31 cellular contexts compared by ENCODE assay signal in the genomic region with DNA sequence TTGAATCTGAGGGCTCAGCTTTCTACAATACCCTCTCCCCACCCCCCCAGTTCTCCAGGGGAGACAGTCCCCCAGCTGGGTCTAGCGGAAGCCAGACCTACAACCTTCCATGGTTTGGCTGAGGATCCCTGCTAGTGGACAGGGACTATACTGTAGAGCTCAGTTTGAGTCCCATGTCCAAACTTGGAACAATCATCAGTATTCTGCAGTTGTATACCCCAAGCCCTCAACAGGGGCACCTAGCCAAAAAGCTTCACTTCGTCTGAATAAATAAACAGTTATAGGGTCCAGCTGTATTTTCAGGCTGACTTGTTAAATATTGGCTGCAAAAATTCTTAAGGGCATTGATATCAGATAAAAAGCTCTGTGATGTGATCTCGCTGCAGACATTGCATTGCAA. TPM values are rescaled to one million over a fixed set of nuclear protein-coding genes. Genes with fewer than 3 reads are reported as not detected.
"Had no signal": no experiment of that assay in that cellular context is flagged by ENCODE, and none has a peak within 500 bp of the region (broad histone marks: within the 10 kb centered on the region; RNA-seq: fewer than 3 reads in every experiment).

No MANE protein-coding gene starts in this region.

- H3K36me3 Mint-ChIP-seq: activated naive CD4-positive, alpha-beta T cell treated with anti-CD3 and anti-CD28 coated beads, Interleukin-2, amount 10 ng/mL, durations not matched to agents 7 days and 5 days; activated naive CD8-positive, alpha-beta T cell treated with anti-CD3 and anti-CD28 coated beads, Interleukin-2, amount 10 ng/mL, durations not matched to agents 7 days and 5 days; memory B cell; naive thymus-derived CD8-positive, alpha-beta T cell; stimulated activated memory B cell treated with anti-CD40 and anti-IgM and Interleukin-4, amounts not matched to agents 10 μg/mL and 1 μg/mL and 100 μg/mL, for 72 hours had no signal

- H3K27me3 Mint-ChIP-seq: stimulated activated memory B cell treated with anti-CD40 and anti-IgM and Interleukin-4, amounts not matched to agents 10 μg/mL and 1 μg/mL and 100 μg/mL, for 72 hours had no signal

- H3K9ac ChIP-seq: neural progenitor cell had no signal

- FAIRE-seq: endometrium, small intestine had no signal

- H3K27ac Mint-ChIP-seq: activated naive CD4-positive, alpha-beta T cell treated with anti-CD3 and anti-CD28 coated beads, Interleukin-2, amount 10 ng/mL, durations not matched to agents 7 days and 5 days; activated naive CD8-positive, alpha-beta T cell treated with anti-CD3 and anti-CD28 coated beads, Interleukin-2, amount 10 ng/mL, durations not matched to agents 7 days and 5 days; memory B cell; naive thymus-derived CD8-positive, alpha-beta T cell; neural progenitor cell; stimulated activated memory B cell treated with anti-CD40 and anti-IgM and Interleukin-4, amounts not matched to agents 10 μg/mL and 1 μg/mL and 100 μg/mL, for 72 hours; stimulated activated naive CD8-positive, alpha-beta T cell treated with anti-CD3 and anti-CD28 coated beads, Interleukin-15, amount 100 ng/mL, for 72 hours had no signal

- H3K27ac ChIP-seq: colonic mucosa, gastrocnemius medialis, hepatocyte, neural progenitor cell, sigmoid colon, upper lobe of left lung, WERI-Rb-1 had no signal

- H2AFZ ChIP-seq: hepatocyte, neural progenitor cell had no signal

- H3K4me3 Mint-ChIP-seq: activated naive CD4-positive, alpha-beta T cell treated with anti-CD3 and anti-CD28 coated beads, Interleukin-2, amount 10 ng/mL, durations not matched to agents 7 days and 5 days; activated naive CD8-positive, alpha-beta T cell treated with anti-CD3 and anti-CD28 coated beads, Interleukin-2, amount 10 ng/mL, durations not matched to agents 7 days and 5 days; memory B cell; naive thymus-derived CD8-positive, alpha-beta T cell; neural progenitor cell; stimulated activated memory B cell treated with anti-CD40 and anti-IgM and Interleukin-4, amounts not matched to agents 10 μg/mL and 1 μg/mL and 100 μg/mL, for 72 hours; stimulated activated naive CD8-positive, alpha-beta T cell treated with anti-CD3 and anti-CD28 coated beads, Interleukin-15, amount 100 ng/mL, for 72 hours had no signal

- H3K4me2 ChIP-seq: hepatocyte, neural progenitor cell had no signal

- H3K4me3 ChIP-seq: colonic mucosa, gastrocnemius medialis, hepatocyte, neural progenitor cell, sigmoid colon, upper lobe of left lung had no signal

- H3K4me1 ChIP-seq: colonic mucosa, gastrocnemius medialis, neural progenitor cell, upper lobe of left lung had no signal

- H3K27me3 ChIP-seq: colonic mucosa, gastrocnemius medialis, hepatocyte, neural progenitor cell, sigmoid colon, upper lobe of left lung had no signal

- ATAC-seq: activated CD4-positive, CD25-positive, alpha-beta regulatory T cell treated with anti-CD3 and anti-CD28 coated beads, Interleukin-2, amount 50 U/mL, for 24 hours; gastrocnemius medialis; naive thymus-derived CD8-positive, alpha-beta T cell; stimulated activated memory B cell treated with anti-CD40 and anti-IgM and Interleukin-4, amounts not matched to agents 10 μg/mL and 1 μg/mL and 100 μg/mL, for 72 hours; stimulated activated naive CD8-positive, alpha-beta T cell treated with anti-CD3 and anti-CD28 coated beads, Interleukin-15, amount 100 ng/mL, for 72 hours had no signal

- H3K9me3 ChIP-seq: colonic mucosa, gastrocnemius medialis, sigmoid colon, upper lobe of left lung had no signal

- H3K36me3 ChIP-seq: neural progenitor cell, WERI-Rb-1 had no signal

- DNase-seq: activated CD4-positive, alpha-beta T cell treated with anti-CD3 and anti-CD28 coated beads for 48 hours; activated CD4-positive, alpha-beta T cell treated with anti-CD3 and anti-CD28 coated beads, Interleukin-2, amount 50 U/mL, for 48 hours; activated CD8-positive, alpha-beta memory T cell treated with anti-CD3 and anti-CD28 coated beads for 24 hours; activated effector memory CD4-positive, alpha-beta T cell treated with anti-CD3 and anti-CD28 coated beads, Interleukin-2, amount 50 U/mL, for 16 hours; activated naive CD4-positive, alpha-beta T cell treated with anti-CD3 and anti-CD28 coated beads, Interleukin-2, amount 10 ng/mL, durations not matched to agents 7 days and 5 days; activated naive CD8-positive, alpha-beta T cell treated with anti-CD3 and anti-CD28 coated beads, Interleukin-2, amount 10 ng/mL, durations not matched to agents 7 days and 5 days; central memory CD4-positive, alpha-beta T cell; colonic mucosa; effector CD8-positive, alpha-beta T cell; erythroblast; gastrocnemius medialis; islet precursor cell; naive thymus-derived CD8-positive, alpha-beta T cell; occipital lobe; posterior cingulate gyrus; sigmoid colon; small intestine; stimulated activated CD4-positive, alpha-beta T cell treated with anti-CD3 and anti-CD28 coated beads, Interleukin-4, amount 100 ng/mL, for 4 hours; stimulated activated CD8-positive, alpha-beta memory T cell treated with anti-CD3 and anti-CD28 coated beads, Interleukin-4, amount 100 ng/mL, for 48 hours; stimulated activated naive CD8-positive, alpha-beta T cell treated with anti-CD3 and anti-CD28 coated beads, Interleukin-15, amount 100 ng/mL, for 72 hours; T-helper 9 cell; upper lobe of left lung; WERI-Rb-1 had no signal

- H3K79me2 ChIP-seq: hepatocyte had no signal

- H3K4me1 Mint-ChIP-seq: activated naive CD4-positive, alpha-beta T cell treated with anti-CD3 and anti-CD28 coated beads, Interleukin-2, amount 10 ng/mL, durations not matched to agents 7 days and 5 days; activated naive CD8-positive, alpha-beta T cell treated with anti-CD3 and anti-CD28 coated beads, Interleukin-2, amount 10 ng/mL, durations not matched to agents 7 days and 5 days; memory B cell; naive thymus-derived CD8-positive, alpha-beta T cell; neural progenitor cell; stimulated activated memory B cell treated with anti-CD40 and anti-IgM and Interleukin-4, amounts not matched to agents 10 μg/mL and 1 μg/mL and 100 μg/mL, for 72 hours had no signal

- H3K9me3 Mint-ChIP-seq: activated naive CD4-positive, alpha-beta T cell treated with anti-CD3 and anti-CD28 coated beads, Interleukin-2, amount 10 ng/mL, durations not matched to agents 7 days and 5 days; activated naive CD8-positive, alpha-beta T cell treated with anti-CD3 and anti-CD28 coated beads, Interleukin-2, amount 10 ng/mL, durations not matched to agents 7 days and 5 days; memory B cell; naive thymus-derived CD8-positive, alpha-beta T cell; neural progenitor cell; stimulated activated memory B cell treated with anti-CD40 and anti-IgM and Interleukin-4, amounts not matched to agents 10 μg/mL and 1 μg/mL and 100 μg/mL, for 72 hours; stimulated activated naive CD8-positive, alpha-beta T cell treated with anti-CD3 and anti-CD28 coated beads, Interleukin-15, amount 100 ng/mL, for 72 hours had no signal

RNA-seq across cellular contexts. Expression of gene C9, which starts 15.4 kb away (rescaled TPM):
- total RNA-seq: activated naive CD8-positive, alpha-beta T cell treated with anti-CD3 and anti-CD28 coated beads, Interleukin-2, amount 10 ng/mL, durations not matched to agents 7 days and 5 days; lower leg skin; naive thymus-derived CD8-positive, alpha-beta T cell; occipital lobe; sigmoid colon; T-helper 1 cell treated with Interleukin-12 subunit alpha and Interleukin-12 subunit beta and Interleukin-4 antibody, amounts not matched to agents 30 ng/mL and 1 ng/mL, for 36 hours had no signal
- polyA plus RNA-seq: naive thymus-derived CD8-positive, alpha-beta T cell; small intestine had no signal

RNA-seq across cellular contexts. Expression of gene DAB2, which starts 45.1 kb away (rescaled TPM):
- total RNA-seq: T-helper 1 cell treated with Interleukin-12 subunit alpha and Interleukin-12 subunit beta and Interleukin-4 antibody, amounts not matched to agents 30 ng/mL and 1 ng/mL, for 36 hours had no signal
